In the genomic region with DNA sequence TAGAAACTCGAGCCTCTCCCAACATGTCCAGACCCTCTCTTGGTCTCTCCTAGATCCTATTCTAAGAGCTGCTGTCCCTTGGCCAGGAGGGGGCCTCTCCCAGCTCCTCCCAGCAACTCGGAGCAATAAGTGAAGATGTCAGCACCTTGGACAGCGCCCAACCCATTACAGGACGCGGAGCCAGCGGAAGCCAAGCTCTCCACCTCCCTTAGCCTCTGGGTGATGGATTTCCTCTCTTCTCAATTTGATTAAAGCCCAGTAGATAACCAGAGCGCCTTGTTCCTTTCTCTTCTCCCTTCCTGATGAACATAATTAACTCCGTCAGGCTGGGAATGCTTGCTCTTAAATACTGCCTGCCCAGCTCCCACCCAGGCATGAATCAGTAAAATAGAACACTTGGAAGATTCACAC, we compare ENCODE assay signal across 8 cellular contexts. TPM values are rescaled to one million over a fixed set of nuclear protein-coding genes. Genes with fewer than 3 reads are reported as not detected.
DNase-seq lines count a peak whose midpoint lies in the region; ATAC-seq and TF ChIP-seq lines count a peak whose summit lies in the region.

No MANE protein-coding gene starts in this region.

- H3K27me3 ChIP-seq in effector memory CD4-positive, alpha-beta T cell (replicated peaks; ENCODE audit: control insufficient read depth, insufficient read depth, low read length, poor library complexity, severe bottlenecking), result no peaks in the 10 kb centered on the region

- DNase-seq in GM12864 (ENCODE audit: low read depth) (peak; percentile 5), NCI-H2227 (lab: John Stamatoyannopoulos, UW; ENCODE audit: unreplicated experiment) (peak; percentile 49), naive B cell (peak; percentile 42), dedifferentiated amniotic fluid mesenchymal stem cell (ENCODE audit: extremely low spot score) (no peak)
- peak; percentile 61 to 62 for DNase-seq in activated CD4-positive, alpha-beta T cell treated with anti-CD3 and anti-CD28 coated beads, Interleukin-2, amount 50 U/mL, for 24 hours (ENCODE audit: low read depth in 1 of 2, low spot score in 1 of 2)
- DNase-seq in effector memory CD4-positive, alpha-beta T cell, result peak; percentile 31 to 56 (median 35)
- peak; percentile 28 to 54 for DNase-seq in stimulated activated CD8-positive, alpha-beta memory T cell treated with anti-CD3 and anti-CD28 coated beads, Interleukin-7, amount 100 ng/mL, for 48 hours (ENCODE audit: extremely low read depth in 1 of 2, low read depth in 1 of 2)

- H3K9me3 ChIP-seq in effector memory CD4-positive, alpha-beta T cell (ENCODE audit: control insufficient read depth, low read length), result no peaks in the 10 kb centered on the region

- no peak for TF ChIP-seq CTCF in GM12864 (IDR thresholded peaks at IDR 0.05; ENCODE audit: low read depth, low read length, missing control alignments)

- no peaks in the 10 kb centered on the region for H3K4me1 Mint-ChIP-seq in naive B cell

- ATAC-seq in naive B cell (ENCODE audit: low read depth in 2 of 2) (no peak), HG03025 (IDR thresholded peaks at IDR 0.05; ENCODE audit: low FRiP score, unreplicated experiment) (no peak)

- H3K4me3 Mint-ChIP-seq in naive B cell, result no peak overlapping the region

- no peaks in the 10 kb centered on the region for H3K36me3 ChIP-seq in effector memory CD4-positive, alpha-beta T cell (ENCODE audit: control insufficient read depth, insufficient read depth, low read length)

- no peaks in the 10 kb centered on the region for H3K36me3 Mint-ChIP-seq in naive B cell

- H3K4me1 ChIP-seq in effector memory CD4-positive, alpha-beta T cell (ENCODE audit: control insufficient read depth, insufficient read depth, low read length, poor library complexity, severe bottlenecking), result no peaks in the 10 kb centered on the region

- H3K27ac Mint-ChIP-seq in naive B cell, result no peak overlapping the region

- no peak overlapping the region for H3K4me3 ChIP-seq in GM12864 (ENCODE audit: low read depth, low read length)
- no peak overlapping the region for H3K4me3 ChIP-seq in effector memory CD4-positive, alpha-beta T cell (ENCODE audit: insufficient read depth, low read depth, low read length, poor library complexity, severe bottlenecking)

- H3K27ac ChIP-seq in effector memory CD4-positive, alpha-beta T cell (ENCODE audit: insufficient read depth, low read length, poor library complexity, severe bottlenecking), result no peak overlapping the region

- H3K9me3 Mint-ChIP-seq in naive B cell, result peaks cover 0 to 8% (median 2%) of the 10 kb centered on the region in 7 donors

- peaks cover 31 to 58% (median 43%) of the 10 kb centered on the region in 3 donors for H3K27me3 Mint-ChIP-seq in naive B cell

RNA-seq across cellular contexts. Expression of gene TPBGL, which starts 26.2 kb away (rescaled TPM):
- polyA plus RNA-seq in naive B cell (ENCODE audit: low read depth in 6 of 6), result not detected
